8 cellular contexts compared by ENCODE assay signal in genomic region chr14:100825691-100826331, GRCh38. TPM values are rescaled to one million over a fixed set of nuclear protein-coding genes. Genes with fewer than 3 reads are reported as not detected.
DNase-seq lines count a peak whose midpoint lies in the region; ATAC-seq and TF ChIP-seq lines count a peak whose summit lies in the region.
"Had no signal": no experiment of that assay in that cellular context is flagged by ENCODE, and none has a peak within 500 bp of the region (broad histone marks: within the 10 kb centered on the region; RNA-seq: fewer than 3 reads in every experiment).

Gene MEG3, plus strand, starts transcription at chr14:100826118.

- DNase-seq in NCI-H226 (peak; percentile 50), coronary artery (ENCODE audit: low spot score) (no peak), mucosa of gallbladder (ENCODE audit: low spot score) (peak; percentile 35), upper lobe of left lung (no peak), NCI-H748 (lab: John Stamatoyannopoulos, UW; ENCODE audit: unreplicated experiment) (no peak), chondrocyte (ENCODE audit: low spot score) (no peak)

- H3K9me3 ChIP-seq in upper lobe of left lung, result peaks cover 0 to 9% (median 2%) of the 10 kb centered on the region in 4 donors

- H3K4me1 ChIP-seq in upper lobe of left lung, result peaks cover 0 to 17% (median 1%) of the 10 kb centered on the region in 4 donors

- peaks cover 24% of the 10 kb centered on the region for H3K4me1 Mint-ChIP-seq in chondrocyte (ENCODE audit: low read depth)

- peaks cover 1% of the 10 kb centered on the region for H3K36me3 Mint-ChIP-seq in chondrocyte (ENCODE audit: low read depth)

- no peak within 1 kb of the TSS for H3K4me3 Mint-ChIP-seq in chondrocyte (ENCODE audit: unreplicated experiment)

- H3K27ac Mint-ChIP-seq in chondrocyte (ENCODE audit: unreplicated experiment), result no peak within 1 kb of the TSS

- peak in 1 of 4 donors; percentile 19 for TF ChIP-seq POLR2A in upper lobe of left lung (IDR thresholded peaks at IDR 0.05)

- peaks cover 0 to 13% (median 3%) of the 10 kb centered on the region in 4 donors for H3K27me3 ChIP-seq in upper lobe of left lung

- H3K36me3 ChIP-seq in upper lobe of left lung, result no peaks in the 10 kb centered on the region

- peaks cover 4% of the 10 kb centered on the region for H3K27me3 Mint-ChIP-seq in chondrocyte (ENCODE audit: low read depth)

- WGBS in upper lobe of left lung, 2 donors, result 58 to 60% methylated on average over 27 to 36 of the region's 40 CpGs

- peaks cover 3% of the 10 kb centered on the region for H3K9me3 Mint-ChIP-seq in chondrocyte (ENCODE audit: low read depth)

- peak within 1 kb of the TSS in 1 of 2 donors; percentile 58 for H3K27ac ChIP-seq in coronary artery
- no peak within 1 kb of the TSS for H3K27ac ChIP-seq in upper lobe of left lung
- H3K27ac ChIP-seq: VCaP had no signal

- ATAC-seq in upper lobe of left lung (ENCODE audit: low FRiP score in 2 of 2), result peak; percentile 34 to 67
- ATAC-seq in GM19467 (IDR thresholded peaks at IDR 0.05; ENCODE audit: unreplicated experiment), result no peak

- no peak for TF ChIP-seq CTCF in coronary artery (IDR thresholded peaks at IDR 0.05)
- TF ChIP-seq CTCF in upper lobe of left lung (IDR thresholded peaks at IDR 0.05), result no peak
- TF ChIP-seq CTCF in chondrocyte (IDR thresholded peaks at IDR 0.05), result no peak

- no peak for TF ChIP-seq EP300 in upper lobe of left lung (IDR thresholded peaks at IDR 0.05)

- H3K4me3 ChIP-seq in coronary artery, result peak within 1 kb of the TSS; percentile 65
- peak within 1 kb of the TSS in 2 of 4 donors; percentile 16 to 22 for H3K4me3 ChIP-seq in upper lobe of left lung

RNA-seq across cellular contexts. Expression of gene MEG3, which starts in this region (rescaled TPM):
- total RNA-seq in mucosa of gallbladder, result 132 TPM
- 10 to 100 TPM in 4 of 6 donors, 1 to 10 TPM in 2; 3.9 to 39.8 (median 17.5) TPM for total RNA-seq in upper lobe of left lung
- not detected in 3 replicates for total RNA-seq in chondrocyte

Comparison
In these comparisons a context has a peak if more than half of its experiments do, and no peak if none do; other contexts are left out.
1. DNase-seq: peak in NCI-H226 (single experiment) and mucosa of gallbladder (single experiment); none in coronary artery (single experiment), upper lobe of left lung (0 of 2), NCI-H748 (single experiment) and chondrocyte (single experiment).